ENCODE assay signal across 3 cellular contexts in genomic region chr6:72006591-72006990, GRCh38.
DNase-seq lines count a peak whose midpoint lies in the region; ATAC-seq, FAIRE-seq and TF ChIP-seq lines count a peak whose summit lies in the region.
"Not testable (repeated sequence)": the region's sequence is repeated elsewhere in the genome, so short reads cannot be mapped to it uniquely, and the experiment has no call there.

No MANE protein-coding gene starts in this region.

- ATAC-seq in RWPE2 (ENCODE audit: low read depth); left ventricle myocardium superior: not testable (repeated sequence)

- FAIRE-seq in kidney (lab: Jason Lieb, UNC) = not testable (repeated sequence)

- intact Hi-C loops in left ventricle myocardium superior (cut with micrococcal nuclease); kidney (cut with DNase I): not testable (repeated sequence)

- not testable (repeated sequence) for H3K9me3 ChIP-seq in RWPE2 (ENCODE audit: severe bottlenecking); kidney (ENCODE audit: control insufficient read depth in 1 of 2, low read length in 2 of 2)

- not testable (repeated sequence) for H3K27me3 ChIP-seq in RWPE2 (ENCODE audit: insufficient read depth, poor library complexity, severe bottlenecking)

- TF ChIP-seq CTCF in RWPE2 (IDR thresholded peaks at IDR 0.05; ENCODE audit: poor library complexity, severe bottlenecking); kidney (IDR thresholded peaks at IDR 0.05; ENCODE audit: borderline replicate concordance, extremely low read depth, insufficient read depth): not testable (repeated sequence)

- H3K9ac ChIP-seq in kidney (ENCODE audit: low read length in 2 of 2) = not testable (repeated sequence)

- H3K4me3 ChIP-seq in RWPE2 (ENCODE audit: severe bottlenecking); kidney (ENCODE audit: low read length in 2 of 2): not testable (repeated sequence)

- not testable (repeated sequence) for H3K4me1 ChIP-seq in RWPE2 (ENCODE audit: insufficient read depth, poor library complexity, severe bottlenecking); kidney (ENCODE audit: control insufficient read depth in 1 of 2, insufficient read depth in 1 of 2, low read depth in 1 of 2, low read length in 2 of 2)

- not testable (repeated sequence) for H3K36me3 ChIP-seq in RWPE2 (ENCODE audit: low read depth); kidney (ENCODE audit: control insufficient read depth in 1 of 2, insufficient read depth in 2 of 2, low read length in 2 of 2)

- not testable (repeated sequence) for H3K27ac ChIP-seq in RWPE2 (ENCODE audit: poor library complexity, severe bottlenecking); kidney (ENCODE audit: low read depth in 2 of 2, low read length in 2 of 2)

- DNase-seq in RWPE2 (ENCODE audit: low spot score) (peak; percentile 35), left ventricle myocardium superior (peak; percentile 14), kidney (peak; percentile 57)
